9 cellular contexts compared by ENCODE assay signal in the genomic region with DNA sequence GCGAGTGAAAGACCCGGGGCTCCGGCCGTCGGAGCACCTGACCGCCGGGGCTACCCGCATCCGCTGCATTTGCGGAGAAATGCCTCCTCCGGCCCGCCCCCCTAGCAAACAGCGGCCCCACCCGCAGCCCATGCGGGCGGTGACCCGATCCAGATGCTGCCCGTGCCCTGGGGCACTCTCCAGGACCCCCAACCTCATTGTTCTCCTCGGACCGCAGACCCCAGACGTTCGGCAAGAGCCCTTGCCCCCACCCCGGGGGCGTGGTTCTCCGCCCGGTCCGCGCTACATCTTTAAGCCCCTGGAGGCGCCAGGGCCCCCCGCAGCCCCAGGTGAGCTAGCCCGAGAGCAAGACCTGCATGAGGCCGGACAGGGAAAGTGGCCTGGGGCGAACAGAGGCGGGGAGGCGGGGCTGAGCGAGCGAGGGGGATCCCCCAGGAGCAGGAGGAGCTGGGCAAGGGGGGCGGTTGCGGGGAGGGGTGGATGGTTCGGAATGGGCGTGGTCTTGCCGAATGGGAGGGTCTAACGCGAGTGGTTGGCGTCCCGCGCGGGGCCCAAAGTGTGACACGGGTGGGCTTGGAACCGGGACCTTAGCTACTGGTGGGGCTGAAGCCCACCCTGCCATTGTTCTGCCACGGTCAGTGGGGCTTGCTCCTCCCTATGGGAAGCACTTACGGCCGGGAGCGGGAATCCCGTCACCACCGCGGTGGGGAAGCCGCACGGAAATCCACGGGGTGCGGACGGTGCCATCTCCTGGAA. TPM values are rescaled to one million over a fixed set of nuclear protein-coding genes. Genes with fewer than 3 reads are reported as not detected.
DNase-seq lines count a peak whose midpoint lies in the region; FAIRE-seq and TF ChIP-seq lines count a peak whose summit lies in the region.
"Had no signal": no experiment of that assay in that cellular context is flagged by ENCODE, and none has a peak within 500 bp of the region (broad histone marks: within the 10 kb centered on the region; RNA-seq: fewer than 3 reads in every experiment).

No MANE protein-coding gene starts in this region.

- peaks cover 9 to 51% (median 12%) of the 10 kb centered on the region in 4 donors for H3K4me1 ChIP-seq in Peyer's patch

- TF ChIP-seq CTCF in Peyer's patch (IDR thresholded peaks at IDR 0.05) (no peak), D721Med (IDR thresholded peaks at IDR 0.05; ENCODE audit: insufficient read depth, missing control alignments) (no peak)

- H3K27ac ChIP-seq in Peyer's patch = peak overlapping the region in 1 of 4 donors; percentile 88

- H3K4me3 ChIP-seq in Peyer's patch = peak overlapping the region; percentile 29 to 42 (median 40)

- DNase-seq in Peyer's patch (peak in 2 of 3 donors; percentile 40 to 63), iPS-NIHi7 (ENCODE audit: extremely low spot score) (peak; percentile 84), NCI-H2171 (lab: John Stamatoyannopoulos, UW) (no peak), NCI-H1105 (lab: John Stamatoyannopoulos, UW) (no peak), D721Med (ENCODE audit: insufficient read length, low spot score) (no peak), NCI-H187 treated with DMSO at 0.1 percent for 48 hours (lab: John Stamatoyannopoulos, UW) (no peak)
- peak; percentile 17 for DNase-seq in activated effector memory CD4-positive, alpha-beta T cell treated with Interleukin-2 at 50 U/mL for 16 hours
- DNase-seq in stimulated activated CD8-positive, alpha-beta memory T cell treated with anti-CD3 and anti-CD28 coated beads, Interleukin-4, amount 100 ng/mL, for 48 hours = peak; percentile 75
- DNase-seq: HFFc6 had no signal

- no peak for TF ChIP-seq POLR2A in Peyer's patch (IDR thresholded peaks at IDR 0.05)

- no peaks in the 10 kb centered on the region for H3K9me3 ChIP-seq in Peyer's patch

- no peaks in the 10 kb centered on the region for H3K36me3 ChIP-seq in Peyer's patch

- no peak for FAIRE-seq in D721Med (lab: Jason Lieb, UNC)

- H3K27me3 ChIP-seq in Peyer's patch = peaks cover 0 to 15% of the 10 kb centered on the region in 2 donors

RNA-seq across cellular contexts. Expression of gene CRYBG2, which starts 6.3 kb away (rescaled TPM):
- 10 to 100 TPM in 3 of 4 donors, not detected in 1; 42.0 to 51.9 (median 51.8) TPM for total RNA-seq in Peyer's patch
- total RNA-seq: HFFc6 had no signal

RNA-seq across cellular contexts. Expression of gene ZNF683, which starts 12.3 kb away (rescaled TPM):
- not detected for total RNA-seq in Peyer's patch
- total RNA-seq: HFFc6 had no signal

RNA-seq across cellular contexts. Expression of gene CD52, which starts 42.5 kb away (rescaled TPM):
- 100 to 1,000 TPM in 1 of 4 donors, 10 to 100 TPM in 1, 1 to 10 TPM in 2; 4.7 to 135 (median 13.6) TPM for total RNA-seq in Peyer's patch
- total RNA-seq: HFFc6 had no signal

RNA-seq across cellular contexts. Expression of gene LIN28A, which starts 50.4 kb away (rescaled TPM):
- not detected for total RNA-seq in Peyer's patch
- total RNA-seq: HFFc6 had no signal

RNA-seq across cellular contexts. Expression of gene UBXN11, which starts 53.8 kb away (rescaled TPM):
- total RNA-seq in Peyer's patch = 10 to 100 TPM in 3 of 4 donors, 1 to 10 TPM in 1; 3.9 to 68.5 (median 18.2) TPM

Comparison
In these comparisons a context has a peak if more than half of its experiments do, and no peak if none do; other contexts are left out.
1. DNase-seq: peak in Peyer's patch (2 of 3), activated effector memory CD4-positive, alpha-beta T cell treated with Interleukin-2 at 50 U/mL for 16 hours (single experiment), iPS-NIHi7 (single experiment) and stimulated activated CD8-positive, alpha-beta memory T cell treated with anti-CD3 and anti-CD28 coated beads, Interleukin-4, amount 100 ng/mL, for 48 hours (single experiment); none in NCI-H2171 (single experiment), NCI-H1105 (single experiment), D721Med (single experiment) and NCI-H187 treated with DMSO at 0.1 percent for 48 hours (single experiment).